ENCODE assay signal across 21 cellular contexts in the genomic region with DNA sequence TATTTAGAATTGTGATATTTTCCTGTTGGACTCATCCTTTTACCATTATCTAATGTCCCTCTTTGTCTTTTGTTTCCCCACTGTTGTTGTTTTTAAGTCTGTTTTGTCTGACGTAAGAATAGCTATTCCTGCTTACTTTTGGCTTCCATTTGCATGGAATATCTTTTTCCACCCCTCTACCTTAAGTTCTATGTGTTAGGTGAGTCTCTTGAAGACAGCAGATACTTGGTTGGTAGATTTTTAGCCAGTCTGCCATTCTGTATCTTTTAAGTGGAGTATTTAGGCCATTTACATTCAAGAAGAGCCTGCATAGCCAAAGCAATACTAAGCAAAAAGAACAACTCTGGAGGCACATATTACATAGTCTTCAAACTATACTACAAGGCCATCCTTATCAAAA. TPM values are rescaled to one million over a fixed set of nuclear protein-coding genes. Genes with fewer than 3 reads are reported as not detected.
A peak's percentile ranks its signal among the peaks of the same experiment; 100 is the strongest.
DNase-seq lines count a peak whose midpoint lies in the region; ATAC-seq and TF ChIP-seq lines count a peak whose summit lies in the region.
"Had no signal": no experiment of that assay in that cellular context is flagged by ENCODE, and none has a peak within 500 bp of the region (broad histone marks: within the 10 kb centered on the region; RNA-seq: fewer than 3 reads in every experiment).

No MANE protein-coding gene starts in this region.

- H3K27ac Mint-ChIP-seq in activated T-helper 17 cell treated with anti-CD3 and anti-CD28 coated beads, Interleukin-2, amount 50 U/mL, for 72 hours, result no peak overlapping the region
- H3K27ac Mint-ChIP-seq: CD14-positive monocyte; CD4-positive, CD25-positive, alpha-beta regulatory T cell had no signal

- H3K9me2 ChIP-seq in OCI-LY7 (ENCODE audit: insufficient read depth, low read length), result no peaks in the 10 kb centered on the region

- H3K27me3 Mint-ChIP-seq in activated T-helper 17 cell treated with anti-CD3 and anti-CD28 coated beads, Interleukin-2, amount 50 U/mL, for 72 hours, result peaks cover 4% of the 10 kb centered on the region

- no peaks in the 10 kb centered on the region for H3K9me3 Mint-ChIP-seq in activated T-helper 17 cell treated with anti-CD3 and anti-CD28 coated beads, Interleukin-2, amount 50 U/mL, for 72 hours
- H3K9me3 Mint-ChIP-seq: CD4-positive, alpha-beta memory T cell; CD4-positive, CD25-positive, alpha-beta regulatory T cell; CD8-positive, alpha-beta memory T cell had no signal

- intact Hi-C loops in OCI-LY7 (cut with micrococcal nuclease; ENCODE audit: unreplicated experiment), result no loop called here

- POLR2A ChIA-PET in HEK293 (lab: Yijun Ruan, JAX) (no interaction called here), OCI-LY7 (lab: Charles Lee) (interaction anchor here (1.1 to 1.2 kb wide), 2 partner anchors 16 to 58 kb away, joined by 4 to 5 read pairs; no protein-coding TSS in a partner anchor)

- H3K27ac ChIP-seq in HEK293 (ENCODE audit: extremely low read depth, low read depth, low read length), result no peak overlapping the region
- H3K27ac ChIP-seq in OCI-LY7 (ENCODE audit: low read depth, low read length, poor library complexity, severe bottlenecking), result no peak overlapping the region
- H3K27ac ChIP-seq: BLaER1 had no signal

- H3K4me3 Mint-ChIP-seq in activated T-helper 17 cell treated with anti-CD3 and anti-CD28 coated beads, Interleukin-2, amount 50 U/mL, for 72 hours, result no peak overlapping the region
- H3K4me3 Mint-ChIP-seq: CD14-positive monocyte; CD4-positive, alpha-beta memory T cell; CD4-positive, CD25-positive, alpha-beta regulatory T cell; CD8-positive, alpha-beta memory T cell had no signal

- H3K9me3 ChIP-seq in HEK293 (ENCODE audit: control insufficient read depth, insufficient read depth, low read depth, low read length) (no peaks in the 10 kb centered on the region), OCI-LY7 (ENCODE audit: low read length) (peaks cover 16% of the 10 kb centered on the region; the same call in 1 of the 2 replicates)
- H3K9me3 ChIP-seq: BE2C had no signal

- H3K36me3 Mint-ChIP-seq in activated T-helper 17 cell treated with anti-CD3 and anti-CD28 coated beads, Interleukin-2, amount 50 U/mL, for 72 hours (ENCODE audit: low read depth), result no peaks in the 10 kb centered on the region
- H3K36me3 Mint-ChIP-seq: CD14-positive monocyte; CD4-positive, alpha-beta memory T cell; CD4-positive, CD25-positive, alpha-beta regulatory T cell had no signal

- H4K20me1 ChIP-seq in OCI-LY7 (ENCODE audit: insufficient read depth, low read length), result no peaks in the 10 kb centered on the region
- H4K20me1 ChIP-seq: BLaER1 had no signal

- TF ChIP-seq CTCF in HEK293 (tag by site-specific recombination; IDR thresholded peaks at IDR 0.05), result no peak
- TF ChIP-seq CTCF in OCI-LY7 (conservative IDR thresholded peaks at IDR 0.05; ENCODE audit: low read length), result no peak

- CTCF ChIA-PET in HEK293 (lab: Yijun Ruan, JAX) (no interaction called here), OCI-LY7 (lab: Charles Lee; ENCODE audit: unreplicated experiment) (no interaction called here)

- H3K4me3 ChIP-seq in HEK293 (ENCODE audit: low read depth, low read length) (no peak overlapping the region), OCI-LY7 (ENCODE audit: low read depth, low read length, poor library complexity, severe bottlenecking) (peak overlapping the region; percentile 29)
- H3K4me3 ChIP-seq: BLaER1 had no signal

- no peaks in the 10 kb centered on the region for H3K4me1 Mint-ChIP-seq in activated T-helper 17 cell treated with anti-CD3 and anti-CD28 coated beads, Interleukin-2, amount 50 U/mL, for 72 hours

- peak overlapping the region; percentile 9; the same call in 1 of the 2 replicates for H3K4me2 ChIP-seq in OCI-LY7 (ENCODE audit: low read length)
- H3K4me2 ChIP-seq: BLaER1 had no signal

- H3K79me2 ChIP-seq in OCI-LY7 (ENCODE audit: insufficient read depth, low read depth, low read length), result peaks cover 74% of the 10 kb centered on the region

- H3K4me1 ChIP-seq in HEK293 (ENCODE audit: control insufficient read depth, insufficient read depth, low read length), result no peaks in the 10 kb centered on the region
- peaks cover 60% of the 10 kb centered on the region for H3K4me1 ChIP-seq in OCI-LY7 (ENCODE audit: insufficient read depth, low read length, poor library complexity, severe bottlenecking)
- H3K4me1 ChIP-seq: BE2C had no signal

- H2AFZ ChIP-seq in OCI-LY7 (ENCODE audit: low read length), result no peak overlapping the region

- no TSS peak for BruUV-seq in OCI-LY7 (replicated peaks; lab: Mats Ljungman, UMichigan)

- no peak for ATAC-seq in activated T-helper 17 cell treated with anti-CD3 and anti-CD28 coated beads, Interleukin-2, amount 50 U/mL, for 72 hours (replicated peaks)
- ATAC-seq in HG03432 (IDR thresholded peaks at IDR 0.05; ENCODE audit: unreplicated experiment), result no peak

- H3K36me3 ChIP-seq in HEK293 (ENCODE audit: control insufficient read depth in 2 of 2, insufficient read depth in 1 of 2, low read length in 2 of 2) (no peaks in the 10 kb centered on the region), OCI-LY7 (ENCODE audit: insufficient read depth, low read length) (peaks cover 55% of the 10 kb centered on the region)
- H3K36me3 ChIP-seq: BE2C, BLaER1 had no signal

- DNase-seq in OCI-LY7 (ENCODE audit: low spot score), result no peak
- no peak for DNase-seq in SHP77 treated with DMSO at 0.1 percent for 48 hours (lab: John Stamatoyannopoulos, UW)
- DNase-seq: 8988T; ACHN; BE2C; C1 segment of cervical spinal cord; CD4-positive, alpha-beta memory T cell; CD4-positive, CD25-positive, alpha-beta regulatory T cell; CD8-positive, alpha-beta memory T cell; COR-L47; DMS 273 treated with DMSO at 0.1 percent for 48 hours; DMS153; DMS53; DMS79; DND-41; GF-D8 had no signal

TF ChIP-seq in HEK293, 187 proteins besides CTCF, POLR2A, EP300 and RAD21:
- TF ChIP-seq SCRT2 (tag by site-specific recombination; IDR thresholded peaks at IDR 0.05) (no peak), GLIS1 (tag by site-specific recombination; IDR thresholded peaks at IDR 0.05) (no peak), ZNF223 (tag by site-specific recombination; IDR thresholded peaks at IDR 0.05) (no peak), SETDB1 (IDR thresholded peaks at IDR 0.05; ENCODE audit: insufficient read length, low read length) (peak; percentile 65)
- TF ChIP-seq, protein P1, sequence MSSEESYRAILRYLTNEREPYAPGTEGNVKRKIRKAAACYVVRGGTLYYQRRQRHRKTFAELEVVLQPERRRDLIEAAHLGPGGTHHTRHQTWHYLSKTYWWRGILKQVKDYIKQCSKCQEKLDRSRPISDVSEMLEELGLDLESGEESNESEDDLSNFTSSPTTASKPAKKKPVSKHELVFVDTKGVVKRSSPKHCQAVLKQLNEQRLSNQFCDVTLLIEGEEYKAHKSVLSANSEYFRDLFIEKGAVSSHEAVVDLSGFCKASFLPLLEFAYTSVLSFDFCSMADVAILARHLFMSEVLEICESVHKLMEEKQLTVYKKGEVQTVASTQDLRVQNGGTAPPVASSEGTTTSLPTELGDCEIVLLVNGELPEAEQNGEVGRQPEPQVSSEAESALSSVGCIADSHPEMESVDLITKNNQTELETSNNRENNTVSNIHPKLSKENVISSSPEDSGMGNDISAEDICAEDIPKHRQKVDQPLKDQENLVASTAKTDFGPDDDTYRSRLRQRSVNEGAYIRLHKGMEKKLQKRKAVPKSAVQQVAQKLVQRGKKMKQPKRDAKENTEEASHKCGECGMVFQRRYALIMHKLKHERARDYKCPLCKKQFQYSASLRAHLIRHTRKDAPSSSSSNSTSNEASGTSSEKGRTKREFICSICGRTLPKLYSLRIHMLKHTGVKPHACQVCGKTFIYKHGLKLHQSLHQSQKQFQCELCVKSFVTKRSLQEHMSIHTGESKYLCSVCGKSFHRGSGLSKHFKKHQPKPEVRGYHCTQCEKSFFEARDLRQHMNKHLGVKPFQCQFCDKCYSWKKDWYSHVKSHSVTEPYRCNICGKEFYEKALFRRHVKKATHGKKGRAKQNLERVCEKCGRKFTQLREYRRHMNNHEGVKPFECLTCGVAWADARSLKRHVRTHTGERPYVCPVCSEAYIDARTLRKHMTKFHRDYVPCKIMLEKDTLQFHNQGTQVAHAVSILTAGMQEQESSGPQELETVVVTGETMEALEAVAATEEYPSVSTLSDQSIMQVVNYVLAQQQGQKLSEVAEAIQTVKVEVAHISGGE (tag by site-specific recombination; conservative IDR thresholded peaks at IDR 0.05; ENCODE audit: low read depth), result no peak
- TF ChIP-seq, protein P2, sequence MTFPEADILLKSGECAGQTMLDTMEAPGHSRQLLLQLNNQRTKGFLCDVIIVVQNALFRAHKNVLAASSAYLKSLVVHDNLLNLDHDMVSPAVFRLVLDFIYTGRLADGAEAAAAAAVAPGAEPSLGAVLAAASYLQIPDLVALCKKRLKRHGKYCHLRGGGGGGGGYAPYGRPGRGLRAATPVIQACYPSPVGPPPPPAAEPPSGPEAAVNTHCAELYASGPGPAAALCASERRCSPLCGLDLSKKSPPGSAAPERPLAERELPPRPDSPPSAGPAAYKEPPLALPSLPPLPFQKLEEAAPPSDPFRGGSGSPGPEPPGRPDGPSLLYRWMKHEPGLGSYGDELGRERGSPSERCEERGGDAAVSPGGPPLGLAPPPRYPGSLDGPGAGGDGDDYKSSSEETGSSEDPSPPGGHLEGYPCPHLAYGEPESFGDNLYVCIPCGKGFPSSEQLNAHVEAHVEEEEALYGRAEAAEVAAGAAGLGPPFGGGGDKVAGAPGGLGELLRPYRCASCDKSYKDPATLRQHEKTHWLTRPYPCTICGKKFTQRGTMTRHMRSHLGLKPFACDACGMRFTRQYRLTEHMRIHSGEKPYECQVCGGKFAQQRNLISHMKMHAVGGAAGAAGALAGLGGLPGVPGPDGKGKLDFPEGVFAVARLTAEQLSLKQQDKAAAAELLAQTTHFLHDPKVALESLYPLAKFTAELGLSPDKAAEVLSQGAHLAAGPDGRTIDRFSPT (tag by site-specific recombination; IDR thresholded peaks at IDR 0.05), result no peak

RNA-seq across cellular contexts. Expression of a gene that starts 39.2 kb away (rescaled TPM):
- total RNA-seq in OCI-LY7 (2014; rRNA removed; shearing (Covaris generic)), result 0.63 TPM in 1 of 2 replicates, not detected in the other
- total RNA-seq in OCI-LY7 (2022), result not detected in 2 replicates
- total RNA-seq in activated T-helper 17 cell treated with anti-CD3 and anti-CD28 coated beads, Interleukin-2, amount 50 U/mL, for 72 hours, result not detected
- total RNA-seq: CD4-positive, alpha-beta memory T cell; CD4-positive, CD25-positive, alpha-beta regulatory T cell; CD8-positive, alpha-beta memory T cell had no signal
